Comparison of ENCODE assay signal across 40 cellular contexts in the genomic region with DNA sequence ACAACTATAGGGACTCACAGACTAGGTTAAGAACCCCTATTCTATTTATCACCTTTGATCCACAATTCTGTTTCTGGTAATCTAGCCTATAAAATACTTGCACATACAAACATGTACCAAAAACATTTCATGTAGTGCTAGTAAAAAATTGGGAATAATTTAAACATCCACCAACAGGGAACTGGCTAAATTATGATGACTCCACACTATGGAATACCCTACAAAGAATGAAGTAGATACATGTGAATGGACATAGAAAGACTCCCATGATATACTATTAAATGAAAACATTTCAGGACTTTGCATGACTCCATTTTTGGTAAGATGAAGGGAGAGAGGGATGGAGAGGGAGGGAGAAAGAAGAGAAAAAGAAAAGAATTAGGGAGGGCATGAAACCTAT.
"Had no signal": no experiment of that assay in that cellular context is flagged by ENCODE, and none has a peak within 500 bp of the region (broad histone marks: within the 10 kb centered on the region; RNA-seq: fewer than 3 reads in every experiment).

No MANE protein-coding gene starts in this region.

- H3K27me3 Mint-ChIP-seq: activated naive CD4-positive, alpha-beta T cell treated with anti-CD3 and anti-CD28 coated beads, Interleukin-2, amount 10 ng/mL, durations not matched to agents 7 days and 5 days; activated naive CD4-positive, alpha-beta T cell treated with anti-CD3 and anti-CD28 coated beads, Interleukin-2, amount 50 U/mL, for 24 hours; activated naive CD8-positive, alpha-beta T cell; activated naive CD8-positive, alpha-beta T cell treated with anti-CD3 and anti-CD28 coated beads for 36 hours; activated naive CD8-positive, alpha-beta T cell treated with anti-CD3 and anti-CD28 coated beads, Interleukin-2, amount 10 ng/mL, durations not matched to agents 7 days and 5 days; activated naive CD8-positive, alpha-beta T cell treated with anti-CD3 and anti-CD28 coated beads, Interleukin-2, amount 50 U/mL, for 24 hours; activated T-cell treated with anti-CD3 and anti-CD28 coated beads, Interleukin-2, amount 50 U/mL, for 24 hours; activated T-helper 17 cell treated with anti-CD3 and anti-CD28 coated beads, Interleukin-2, amount 50 U/mL, for 72 hours; brain; central memory CD8-positive, alpha-beta T cell had no signal

- H3K27me3 ChIP-seq: adrenal gland, ascending aorta, body of pancreas, brain microvascular endothelial cell, breast epithelium, cardiac muscle cell had no signal

- H3K9me3 Mint-ChIP-seq: activated naive CD4-positive, alpha-beta T cell treated with anti-CD3 and anti-CD28 coated beads for 36 hours; activated naive CD4-positive, alpha-beta T cell treated with anti-CD3 and anti-CD28 coated beads, Interleukin-2, amount 10 ng/mL, durations not matched to agents 7 days and 5 days; activated naive CD4-positive, alpha-beta T cell treated with anti-CD3 and anti-CD28 coated beads, Interleukin-2, amount 50 U/mL, for 24 hours; activated naive CD4-positive, alpha-beta T cell treated with anti-CD3 and anti-CD28 coated beads, Interleukin-2, amount 50 U/mL, for 72 hours; activated naive CD8-positive, alpha-beta T cell treated with anti-CD3 and anti-CD28 coated beads for 36 hours; activated naive CD8-positive, alpha-beta T cell treated with anti-CD3 and anti-CD28 coated beads, Interleukin-2, amount 10 ng/mL, durations not matched to agents 7 days and 5 days; activated naive CD8-positive, alpha-beta T cell treated with anti-CD3 and anti-CD28 coated beads, Interleukin-2, amount 50 U/mL, for 24 hours; activated T-cell treated with anti-CD3 and anti-CD28 coated beads, Interleukin-2, amount 50 U/mL, for 24 hours; activated T-cell treated with anti-CD3 and anti-CD28 coated beads, Interleukin-2, amount 50 U/mL, for 4 hours; activated T-cell treated with anti-CD3 and anti-CD28 coated beads, Interleukin-2, amount 50 U/mL, for 72 hours; activated T-helper 1 cell treated with anti-CD3 and anti-CD28 coated beads, Interleukin-12 subunit alpha, Interleukin-12 subunit beta, Interleukin-2, Interleukin-4 antibody, amounts not matched to agents 30 ng/mL and 10 ng/mL and 1 ng/mL, durations not matched to agents 14 hours and 24 hours and 36 hours; activated T-helper 17 cell treated with anti-CD3 and anti-CD28 coated beads, Interleukin-2, amount 50 U/mL, for 72 hours; activated T-helper 2 cell treated with anti-CD3 and anti-CD28 coated beads, Interferon-gamma antibody, Interleukin-2, Interleukin-4, amounts not matched to agents 10 μg/mL and 5 μg/mL and 100 μg/mL, durations not matched to agents 14 hours and 24 hours and 36 hours; central memory CD8-positive, alpha-beta T cell had no signal

- H3K36me3 ChIP-seq: adrenal gland, ascending aorta, brain microvascular endothelial cell, breast epithelium, cardiac muscle cell had no signal

- H3K36me3 Mint-ChIP-seq: activated naive CD4-positive, alpha-beta T cell treated with anti-CD3 and anti-CD28 coated beads, Interleukin-2, amount 10 ng/mL, durations not matched to agents 7 days and 5 days; activated naive CD4-positive, alpha-beta T cell treated with anti-CD3 and anti-CD28 coated beads, Interleukin-2, amount 50 U/mL, for 24 hours; activated naive CD4-positive, alpha-beta T cell treated with anti-CD3 and anti-CD28 coated beads, Interleukin-2, amount 50 U/mL, for 72 hours; activated naive CD8-positive, alpha-beta T cell treated with anti-CD3 and anti-CD28 coated beads for 36 hours had no signal

- H3K4me1 Mint-ChIP-seq: activated naive CD4-positive, alpha-beta T cell treated with anti-CD3 and anti-CD28 coated beads, Interleukin-2, amount 10 ng/mL, durations not matched to agents 7 days and 5 days; activated naive CD4-positive, alpha-beta T cell treated with anti-CD3 and anti-CD28 coated beads, Interleukin-2, amount 50 U/mL, for 24 hours; activated naive CD8-positive, alpha-beta T cell treated with anti-CD3 and anti-CD28 coated beads for 36 hours; activated naive CD8-positive, alpha-beta T cell treated with anti-CD3 and anti-CD28 coated beads, Interleukin-2, amount 10 ng/mL, durations not matched to agents 7 days and 5 days; activated naive CD8-positive, alpha-beta T cell treated with anti-CD3 and anti-CD28 coated beads, Interleukin-2, amount 50 U/mL, for 24 hours; activated T-helper 17 cell treated with anti-CD3 and anti-CD28 coated beads, Interleukin-2, amount 50 U/mL, for 72 hours; brain; central memory CD8-positive, alpha-beta T cell had no signal

- ATAC-seq: activated naive CD4-positive, alpha-beta T cell treated with anti-CD3 and anti-CD28 coated beads, Interleukin-2, amount 50 U/mL, for 72 hours; activated naive CD8-positive, alpha-beta T cell treated with anti-CD3 and anti-CD28 coated beads, Interleukin-2, amount 50 U/mL, for 24 hours; activated T-cell treated with anti-CD3 and anti-CD28 coated beads, Interleukin-2, amount 50 U/mL, for 4 hours; activated T-cell treated with anti-CD3 and anti-CD28 coated beads, Interleukin-2, amount 50 U/mL, for 72 hours; activated T-helper 17 cell treated with anti-CD3 and anti-CD28 coated beads, Interleukin-2, amount 50 U/mL, for 72 hours; body of pancreas had no signal

- H3K4me3 ChIP-seq: adrenal gland, ascending aorta, body of pancreas, breast epithelium, cardiac muscle cell had no signal

- H3K4me3 Mint-ChIP-seq: activated naive CD4-positive, alpha-beta T cell treated with anti-CD3 and anti-CD28 coated beads for 36 hours; activated naive CD4-positive, alpha-beta T cell treated with anti-CD3 and anti-CD28 coated beads, Interleukin-2, amount 10 ng/mL, durations not matched to agents 7 days and 5 days; activated naive CD4-positive, alpha-beta T cell treated with anti-CD3 and anti-CD28 coated beads, Interleukin-2, amount 50 U/mL, for 24 hours; activated naive CD8-positive, alpha-beta T cell; activated naive CD8-positive, alpha-beta T cell treated with anti-CD3 and anti-CD28 coated beads for 36 hours; activated naive CD8-positive, alpha-beta T cell treated with anti-CD3 and anti-CD28 coated beads, Interleukin-2, amount 10 ng/mL, durations not matched to agents 7 days and 5 days; activated naive CD8-positive, alpha-beta T cell treated with anti-CD3 and anti-CD28 coated beads, Interleukin-2, amount 50 U/mL, for 24 hours; activated T-cell treated with anti-CD3 and anti-CD28 coated beads, Interleukin-2, amount 50 U/mL, for 24 hours; activated T-cell treated with anti-CD3 and anti-CD28 coated beads, Interleukin-2, amount 50 U/mL, for 4 hours; activated T-cell treated with anti-CD3 and anti-CD28 coated beads, Interleukin-2, amount 50 U/mL, for 72 hours; activated T-helper 1 cell treated with anti-CD3 and anti-CD28 coated beads, Interleukin-12 subunit alpha, Interleukin-12 subunit beta, Interleukin-2, Interleukin-4 antibody, amounts not matched to agents 30 ng/mL and 10 ng/mL and 1 ng/mL, durations not matched to agents 14 hours and 24 hours and 36 hours; activated T-helper 17 cell treated with anti-CD3 and anti-CD28 coated beads, Interleukin-2, amount 50 U/mL, for 72 hours; brain; central memory CD8-positive, alpha-beta T cell had no signal

- H3K4me1 ChIP-seq: body of pancreas, breast epithelium had no signal

- H3K27ac Mint-ChIP-seq: activated naive CD4-positive, alpha-beta T cell treated with anti-CD3 and anti-CD28 coated beads for 36 hours; activated naive CD4-positive, alpha-beta T cell treated with anti-CD3 and anti-CD28 coated beads, Interleukin-2, amount 10 ng/mL, durations not matched to agents 7 days and 5 days; activated naive CD4-positive, alpha-beta T cell treated with anti-CD3 and anti-CD28 coated beads, Interleukin-2, amount 50 U/mL, for 24 hours; activated naive CD4-positive, alpha-beta T cell treated with anti-CD3 and anti-CD28 coated beads, Interleukin-2, amount 50 U/mL, for 72 hours; activated naive CD8-positive, alpha-beta T cell; activated naive CD8-positive, alpha-beta T cell treated with anti-CD3 and anti-CD28 coated beads for 36 hours; activated naive CD8-positive, alpha-beta T cell treated with anti-CD3 and anti-CD28 coated beads, Interleukin-2, amount 10 ng/mL, durations not matched to agents 7 days and 5 days; activated naive CD8-positive, alpha-beta T cell treated with anti-CD3 and anti-CD28 coated beads, Interleukin-2, amount 50 U/mL, for 24 hours; activated T-cell treated with anti-CD3 and anti-CD28 coated beads, Interleukin-2, amount 50 U/mL, for 24 hours; activated T-cell treated with anti-CD3 and anti-CD28 coated beads, Interleukin-2, amount 50 U/mL, for 72 hours; activated T-helper 1 cell treated with anti-CD3 and anti-CD28 coated beads, Interleukin-12 subunit alpha, Interleukin-12 subunit beta, Interleukin-2, Interleukin-4 antibody, amounts not matched to agents 30 ng/mL and 10 ng/mL and 1 ng/mL, durations not matched to agents 14 hours and 24 hours and 36 hours; activated T-helper 17 cell treated with anti-CD3 and anti-CD28 coated beads, Interleukin-2, amount 50 U/mL, for 72 hours; activated T-helper 2 cell treated with anti-CD3 and anti-CD28 coated beads, Interferon-gamma antibody, Interleukin-2, Interleukin-4, amounts not matched to agents 10 μg/mL and 5 μg/mL and 100 μg/mL, durations not matched to agents 14 hours and 24 hours and 36 hours; brain had no signal

- H3K9me3 ChIP-seq: adrenal gland, ascending aorta, body of pancreas, breast epithelium had no signal

- FAIRE-seq: astrocyte, bronchial epithelial cell had no signal

- H3K27ac ChIP-seq: adrenal gland, ascending aorta, body of pancreas, brain microvascular endothelial cell, breast epithelium, cardiac muscle cell had no signal

- DNase-seq: activated effector memory CD4-positive, alpha-beta T cell treated with anti-CD3 and anti-CD28 coated beads, Interleukin-2, amount 50 U/mL, for 16 hours; activated effector memory CD4-positive, alpha-beta T cell treated with Interleukin-2 at 50 U/mL for 16 hours; activated gamma-delta T cell; activated gamma-delta T cell treated with Interleukin-2 at 50 U/mL for 16 hours; activated naive CD4-positive, alpha-beta T cell; activated naive CD4-positive, alpha-beta T cell treated with anti-CD3 and anti-CD28 coated beads for 36 hours; activated naive CD4-positive, alpha-beta T cell treated with anti-CD3 and anti-CD28 coated beads, Interleukin-2, amount 10 ng/mL, durations not matched to agents 7 days and 5 days; activated naive CD4-positive, alpha-beta T cell treated with anti-CD3 and anti-CD28 coated beads, Interleukin-2, amount 50 U/mL, for 16 hours; activated naive CD4-positive, alpha-beta T cell treated with Interleukin-2 at 50 U/mL for 16 hours; activated naive CD8-positive, alpha-beta T cell treated with anti-CD3 and anti-CD28 coated beads for 36 hours; activated naive CD8-positive, alpha-beta T cell treated with anti-CD3 and anti-CD28 coated beads, Interleukin-2, amount 10 ng/mL, durations not matched to agents 7 days and 5 days; activated naive CD8-positive, alpha-beta T cell treated with anti-CD3 and anti-CD28 coated beads, Interleukin-2, amount 50 U/mL, for 24 hours; activated T-cell treated with anti-CD3 and anti-CD28 coated beads, Interleukin-2, amount 50 U/mL, for 1 hour; activated T-cell treated with anti-CD3 and anti-CD28 coated beads, Interleukin-2, amount 50 U/mL, for 24 hours; activated T-cell treated with anti-CD3 and anti-CD28 coated beads, Interleukin-2, amount 50 U/mL, for 4 hours; activated T-cell treated with anti-CD3 and anti-CD28 coated beads, Interleukin-2, amount 50 U/mL, for 48 hours; activated T-cell treated with anti-CD3 and anti-CD28 coated beads, Interleukin-2, amount 50 U/mL, for 72 hours; adrenal gland; amniotic stem cell; amygdala; anterior cingulate cortex; aorta; body of pancreas; brain microvascular endothelial cell; caudate nucleus; central memory CD4-positive, alpha-beta T cell; cerebellar nuclear complex had no signal
